22 cellular contexts compared by ENCODE assay signal in the genomic region with DNA sequence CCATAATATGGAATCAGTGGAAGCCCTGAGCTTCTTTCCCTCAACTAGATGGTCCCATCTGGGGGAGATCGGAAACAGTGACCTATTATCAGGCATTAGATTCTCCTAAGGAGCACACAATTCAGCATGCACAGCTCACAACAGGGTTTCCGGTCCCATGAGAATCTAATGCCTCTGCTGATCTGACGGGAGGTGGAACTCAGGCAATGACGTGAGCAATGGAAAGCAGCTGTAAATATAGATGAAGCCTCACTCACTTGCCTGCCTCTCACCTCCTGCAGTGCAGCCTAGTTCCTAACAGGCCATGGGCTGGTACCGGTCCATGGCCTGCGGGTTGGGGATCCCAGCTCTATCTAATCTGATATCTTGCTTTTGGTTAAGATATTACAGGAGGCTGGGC.
"Had no signal": no experiment of that assay in that cellular context is flagged by ENCODE, and none has a peak within 500 bp of the region (broad histone marks: within the 10 kb centered on the region; RNA-seq: fewer than 3 reads in every experiment).

No MANE protein-coding gene starts in this region.

- H3K36me3 ChIP-seq: left ventricle myocardium inferior, ovary, stomach, thyroid gland, transverse colon, upper lobe of left lung, vagina had no signal

- H3K4me3 ChIP-seq: left ventricle myocardium inferior, lung, mucosa of descending colon, ovary, skin epidermis, stomach, testis, thyroid gland, transverse colon, upper lobe of left lung, vagina had no signal

- H3K4me1 ChIP-seq: left ventricle myocardium inferior, stomach, testis, thyroid gland, transverse colon, upper lobe of left lung, vagina had no signal

- H3K27me3 ChIP-seq: ovary, stomach, testis, thyroid gland, transverse colon, upper lobe of left lung, vagina had no signal

- H3K27ac ChIP-seq: left ventricle myocardium inferior, ovary, skin epidermis, stomach, testis, thyroid gland, transverse colon, upper lobe of left lung, vagina had no signal

- H3K9me3 ChIP-seq: mucosa of descending colon, ovary, testis, thyroid gland, transverse colon, vagina had no signal

- DNase-seq: hypothalamus; immature natural killer cell; left ventricle myocardium inferior; midbrain; mucosa of descending colon; naive thymus-derived CD4-positive, alpha-beta T cell; ovary; retina; right cardiac atrium; stimulated activated CD4-positive, alpha-beta T cell treated with anti-CD3 and anti-CD28 coated beads, Interleukin-1b, Interleukin-23, amount 100 ng/mL, for 48 hours; stimulated activated CD4-positive, alpha-beta T cell treated with anti-CD3 and anti-CD28 coated beads, Interleukin-2, amount 100 ng/mL, for 48 hours; stimulated activated CD4-positive, alpha-beta T cell treated with anti-CD3 and anti-CD28 coated beads, Interleukin-4, amount 100 ng/mL, for 4 hours; stimulated activated CD8-positive, alpha-beta memory T cell treated with anti-CD3 and anti-CD28 coated beads, Interleukin-4, amount 100 ng/mL, for 48 hours; stimulated activated naive CD8-positive, alpha-beta T cell treated with anti-CD3 and anti-CD28 coated beads, Interleukin-15, Interleukin-2, amounts not matched to agents 100 U/mL and 50 U/mL, for 24 hours; stomach; testis; thyroid gland; transverse colon; upper lobe of left lung had no signal
